21 cellular contexts compared by ENCODE assay signal in genomic region chr15:56871867-56872266, GRCh38. TPM values are rescaled to one million over a fixed set of nuclear protein-coding genes. Genes with fewer than 3 reads are reported as not detected.
A peak's percentile ranks its signal among the peaks of the same experiment; 100 is the strongest.
DNase-seq lines count a peak whose midpoint lies in the region; TF ChIP-seq lines count a peak whose summit lies in the region.
"Had no signal": no experiment of that assay in that cellular context is flagged by ENCODE, and none has a peak within 500 bp of the region (broad histone marks: within the 10 kb centered on the region; RNA-seq: fewer than 3 reads in every experiment).

No MANE protein-coding gene starts in this region.

- no peak overlapping the region for H3K4me3 Mint-ChIP-seq in endothelial cell (ENCODE audit: unreplicated experiment)
- H3K4me3 Mint-ChIP-seq: activated naive CD4-positive, alpha-beta T cell treated with anti-CD3 and anti-CD28 coated beads, Interleukin-2, amount 50 U/mL, for 24 hours; nephron; stimulated activated naive CD8-positive, alpha-beta T cell treated with anti-CD3 and anti-CD28 coated beads, Interleukin-15, amount 100 ng/mL, for 72 hours had no signal

- H3K27ac ChIP-seq in SK-N-SH (ENCODE audit: low read depth in 2 of 2, low read length in 1 of 2): peak overlapping the region in 1 of 2 experiments; percentile 55; a peak in 2 of 4 replicates
- H3K27ac ChIP-seq in testis: no peak overlapping the region
- H3K27ac ChIP-seq: parathyroid adenoma had no signal

- H3F3A ChIP-seq in SK-N-SH (replicated peaks; ENCODE audit: insufficient read depth): no peaks in the 10 kb centered on the region

- no peaks in the 10 kb centered on the region for H3K36me3 Mint-ChIP-seq in endothelial cell (ENCODE audit: low read depth, unreplicated experiment)
- H3K36me3 Mint-ChIP-seq: activated naive CD4-positive, alpha-beta T cell treated with anti-CD3 and anti-CD28 coated beads, Interleukin-2, amount 50 U/mL, for 24 hours had no signal

- DNase-seq in G401 (ENCODE audit: low spot score): peak; percentile 43
- no peak for DNase-seq in SK-N-SH
- DNase-seq in endothelial cell (ENCODE audit: low spot score): no peak
- DNase-seq in cerebellar nuclear complex (lab: John Stamatoyannopoulos, UW): no peak
- no peak for DNase-seq in testis
- DNase-seq in erythroblast (lab: John Stamatoyannopoulos, UW): no peak
- no peak for DNase-seq in NCI-H2029 treated with DMSO at 0.1 percent for 48 hours (lab: John Stamatoyannopoulos, UW)
- DNase-seq: activated CD4-positive, alpha-beta T cell treated with anti-CD3 and anti-CD28 coated beads, Interleukin-2, amount 50 U/mL, for 1 hour; anterior cingulate cortex; central memory CD4-positive, alpha-beta T cell; GDM1; KBM-7; NCI-H524; stimulated activated CD4-positive, alpha-beta T cell treated with anti-CD3 and anti-CD28 coated beads, Interleukin-15, amount 100 ng/mL, for 24 hours; stimulated activated naive CD8-positive, alpha-beta T cell treated with anti-CD3 and anti-CD28 coated beads, Interleukin-15, amount 100 ng/mL, for 72 hours; T1000 had no signal

- H3K79me2 ChIP-seq in SK-N-SH (ENCODE audit: insufficient read depth): no peaks in the 10 kb centered on the region
- H3K79me2 ChIP-seq: parathyroid adenoma had no signal

- POLR2A ChIA-PET in SK-N-SH (lab: Yijun Ruan, JAX): no interaction called here

- H3K4me3 ChIP-seq in SK-N-SH (ENCODE audit: low read depth in 2 of 2, low read length in 1 of 2) (no peak overlapping the region), neuron (ENCODE audit: low read length) (peak overlapping the region; percentile 12), testis (no peak overlapping the region)
- H3K4me3 ChIP-seq: MG63 had no signal

- H3K9me3 ChIP-seq in SK-N-SH (no peaks in the 10 kb centered on the region), neuron (ENCODE audit: low read length) (no peaks in the 10 kb centered on the region), testis (no peaks in the 10 kb centered on the region)
- H3K9me3 ChIP-seq: MG63 had no signal

- no peaks in the 10 kb centered on the region for H3K9me2 ChIP-seq in SK-N-SH

- H3K4me1 ChIP-seq in SK-N-SH (ENCODE audit: control insufficient read depth in 1 of 2, insufficient read depth in 2 of 2, low read depth in 1 of 2, low read length in 1 of 2) (peaks cover 0 to 11% of the 10 kb centered on the region in 2 experiments; a peak in 2 of 4 replicates), neuron (ENCODE audit: insufficient read depth, low read length) (peaks cover 14% of the 10 kb centered on the region), testis (no peaks in the 10 kb centered on the region)
- H3K4me1 ChIP-seq: parathyroid adenoma had no signal

- CTCF ChIA-PET in SK-N-SH (lab: Yijun Ruan, JAX): interaction anchor here (1.2 to 9.0 kb wide), 3 partner anchors 50 to 378 kb away, joined by 3 to 118 read pairs (median 11); no protein-coding TSS in a partner anchor

- H2AFZ ChIP-seq in SK-N-SH (ENCODE audit: low read depth): 0 out of 2 replicates have a peak overlapping the region, but pooled peaks have one; percentile 24
- peak overlapping the region; percentile 68 for H2AFZ ChIP-seq in neuron (ENCODE audit: low read depth, low read length)
- H2AFZ ChIP-seq: parathyroid adenoma had no signal

- WGBS in SK-N-SH (ENCODE audit: low lambda C conversion rate): 80% methylated on average over 4 of the region's 4 CpGs
- WGBS in testis, 2 donors: 60 to 66% methylated on average over 4 of the region's 4 CpGs

- no peaks in the 10 kb centered on the region for H4K20me1 ChIP-seq in SK-N-SH (ENCODE audit: insufficient read depth)

- 0 out of 2 replicates have a peak overlapping the region, but pooled peaks have one; percentile 14 for H3K4me2 ChIP-seq in SK-N-SH

- H3K9ac ChIP-seq in SK-N-SH: no peak overlapping the region
- H3K9ac ChIP-seq: parathyroid adenoma had no signal

- H3K36me3 ChIP-seq in SK-N-SH (replicated peaks in 1 of 2; ENCODE audit: control insufficient read depth in 1 of 2, insufficient read depth in 2 of 2, low read length in 1 of 2) (no peaks in the 10 kb centered on the region), neuron (ENCODE audit: insufficient read depth, low read length) (no peaks in the 10 kb centered on the region), testis (ENCODE audit: low read depth, missing control alignments) (no peaks in the 10 kb centered on the region)
- H3K36me3 ChIP-seq: MG63 had no signal

- in situ Hi-C loops in G401 (cut with HindIII; ENCODE audit: low sequenced_read_pairs): no loop called here

- no peaks in the 10 kb centered on the region for H3K9me3 Mint-ChIP-seq in endothelial cell (ENCODE audit: unreplicated experiment)
- H3K9me3 Mint-ChIP-seq: activated naive CD4-positive, alpha-beta T cell treated with anti-CD3 and anti-CD28 coated beads, Interleukin-2, amount 50 U/mL, for 24 hours; nephron; stimulated activated naive CD8-positive, alpha-beta T cell treated with anti-CD3 and anti-CD28 coated beads, Interleukin-15, amount 100 ng/mL, for 72 hours had no signal

- peak overlapping the region; percentile 7 for H3K27ac Mint-ChIP-seq in endothelial cell (ENCODE audit: unreplicated experiment)
- H3K27ac Mint-ChIP-seq: activated naive CD4-positive, alpha-beta T cell treated with anti-CD3 and anti-CD28 coated beads, Interleukin-2, amount 50 U/mL, for 24 hours; stimulated activated naive CD8-positive, alpha-beta T cell treated with anti-CD3 and anti-CD28 coated beads, Interleukin-15, amount 100 ng/mL, for 72 hours had no signal

- intact Hi-C loops in testis (cut with DNase I; ENCODE audit: low total_unique reads): no loop called here

- no peaks in the 10 kb centered on the region for H3K27me3 ChIP-seq in SK-N-SH (ENCODE audit: insufficient read depth)
- no peaks in the 10 kb centered on the region for H3K27me3 ChIP-seq in neuron (ENCODE audit: insufficient read depth, low read length)
- H3K27me3 ChIP-seq in testis: no peaks in the 10 kb centered on the region
- H3K27me3 ChIP-seq: MG63 had no signal

- TF ChIP-seq CTCF in SK-N-SH (IDR thresholded peaks at IDR 0.05) (no peak), endothelial cell (IDR thresholded peaks at IDR 0.05; ENCODE audit: unreplicated experiment) (no peak), testis (IDR thresholded peaks at IDR 0.05) (no peak)

- no peak for TF ChIP-seq POLR2A in testis (IDR thresholded peaks at IDR 0.05)
- no peak for TF ChIP-seq POLR2A in erythroblast (IDR thresholded peaks at IDR 0.05; ENCODE audit: low read length)

- no peak for TF ChIP-seq RAD21 in SK-N-SH (IDR thresholded peaks at IDR 0.05; ENCODE audit: low read length)

- H3K27me3 Mint-ChIP-seq in endothelial cell (ENCODE audit: unreplicated experiment): no peaks in the 10 kb centered on the region
- H3K27me3 Mint-ChIP-seq: activated naive CD4-positive, alpha-beta T cell treated with anti-CD3 and anti-CD28 coated beads, Interleukin-2, amount 50 U/mL, for 24 hours; stimulated activated naive CD8-positive, alpha-beta T cell treated with anti-CD3 and anti-CD28 coated beads, Interleukin-15, amount 100 ng/mL, for 72 hours had no signal

- TF ChIP-seq EP300 in SK-N-SH (IDR thresholded peaks at IDR 0.05; ENCODE audit: borderline replicate concordance in 1 of 2, low read depth in 1 of 2, low read length in 1 of 2): no peak

- peaks cover 3% of the 10 kb centered on the region for H3K4me1 Mint-ChIP-seq in endothelial cell (ENCODE audit: unreplicated experiment)
- H3K4me1 Mint-ChIP-seq: activated naive CD4-positive, alpha-beta T cell treated with anti-CD3 and anti-CD28 coated beads, Interleukin-2, amount 50 U/mL, for 24 hours; stimulated activated naive CD8-positive, alpha-beta T cell treated with anti-CD3 and anti-CD28 coated beads, Interleukin-15, amount 100 ng/mL, for 72 hours had no signal

TF ChIP-seq in SK-N-SH, 30 proteins besides CTCF, POLR2A, EP300 and RAD21 (continues in another document):
- no peak for TF ChIP-seq FOXJ3 (CRISPR knock-in tag; IDR thresholded peaks at IDR 0.05)
- TF ChIP-seq FOXM1 (IDR thresholded peaks at IDR 0.05; ENCODE audit: low read depth): no peak
- no peak for TF ChIP-seq RXRA (IDR thresholded peaks at IDR 0.05; ENCODE audit: borderline replicate concordance, low read depth)
- TF ChIP-seq, protein P1, sequence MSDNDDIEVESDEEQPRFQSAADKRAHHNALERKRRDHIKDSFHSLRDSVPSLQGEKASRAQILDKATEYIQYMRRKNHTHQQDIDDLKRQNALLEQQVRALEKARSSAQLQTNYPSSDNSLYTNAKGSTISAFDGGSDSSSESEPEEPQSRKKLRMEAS (IDR thresholded peaks at IDR 0.05; ENCODE audit: low read depth): no peak
- no peak for TF ChIP-seq MEF2A (IDR thresholded peaks at IDR 0.05; ENCODE audit: borderline replicate concordance, low read depth)
- no peak for TF ChIP-seq ELF1 (IDR thresholded peaks at IDR 0.05)
- no peak for TF ChIP-seq TEAD4 (IDR thresholded peaks at IDR 0.05; ENCODE audit: borderline replicate concordance, insufficient read depth)
- no peak for TF ChIP-seq RCOR1 (IDR thresholded peaks at IDR 0.05; ENCODE audit: low read length)
- no peak for TF ChIP-seq USF2 (IDR thresholded peaks at IDR 0.05; ENCODE audit: borderline replicate concordance, low read depth, low read length)
- no peak for TF ChIP-seq GATA2 (CRISPR knock-in tag; IDR thresholded peaks at IDR 0.05)
- TF ChIP-seq, protein P2, sequence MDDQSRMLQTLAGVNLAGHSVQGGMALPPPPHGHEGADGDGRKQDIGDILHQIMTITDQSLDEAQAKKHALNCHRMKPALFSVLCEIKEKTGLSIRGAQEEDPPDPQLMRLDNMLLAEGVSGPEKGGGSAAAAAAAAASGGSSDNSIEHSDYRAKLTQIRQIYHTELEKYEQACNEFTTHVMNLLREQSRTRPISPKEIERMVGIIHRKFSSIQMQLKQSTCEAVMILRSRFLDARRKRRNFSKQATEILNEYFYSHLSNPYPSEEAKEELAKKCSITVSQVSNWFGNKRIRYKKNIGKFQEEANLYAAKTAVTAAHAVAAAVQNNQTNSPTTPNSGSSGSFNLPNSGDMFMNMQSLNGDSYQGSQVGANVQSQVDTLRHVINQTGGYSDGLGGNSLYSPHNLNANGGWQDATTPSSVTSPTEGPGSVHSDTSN (IDR thresholded peaks at IDR 0.05): no peak
- TF ChIP-seq RFX5 (IDR thresholded peaks at IDR 0.05; ENCODE audit: low read length): no peak
- no peak for TF ChIP-seq TCF12 (IDR thresholded peaks at IDR 0.05)

RNA-seq across cellular contexts. Expression of gene TCF12, which starts 46.6 kb away (rescaled TPM):
- 33.8 and 55.3 TPM in 2 replicates for total RNA-seq in G401 (2014; rRNA removed; shearing (Covaris generic))
- polyA plus RNA-seq in SK-N-SH (2012; rRNA removed): 49.6 and 50.6 TPM in 2 replicates
- polyA plus RNA-seq in SK-N-SH (2012; cell fraction: cytosol; rRNA removed): 48.4 and 57.3 TPM in 2 replicates
- 44.5 and 54.7 TPM in 2 replicates for polyA plus RNA-seq in SK-N-SH (2012; cell fraction: nucleus; rRNA removed)
- 123 TPM for total RNA-seq in endothelial cell (ENCODE audit: unreplicated experiment)
- total RNA-seq in testis: 100 to 1,000 TPM; 146 to 152 TPM
- polyA plus RNA-seq in testis (ENCODE audit: insufficient read depth, low read depth, low replicate concordance): 51.8 TPM
